ENCODE assay signal across 1 cellular context in the genomic region with DNA sequence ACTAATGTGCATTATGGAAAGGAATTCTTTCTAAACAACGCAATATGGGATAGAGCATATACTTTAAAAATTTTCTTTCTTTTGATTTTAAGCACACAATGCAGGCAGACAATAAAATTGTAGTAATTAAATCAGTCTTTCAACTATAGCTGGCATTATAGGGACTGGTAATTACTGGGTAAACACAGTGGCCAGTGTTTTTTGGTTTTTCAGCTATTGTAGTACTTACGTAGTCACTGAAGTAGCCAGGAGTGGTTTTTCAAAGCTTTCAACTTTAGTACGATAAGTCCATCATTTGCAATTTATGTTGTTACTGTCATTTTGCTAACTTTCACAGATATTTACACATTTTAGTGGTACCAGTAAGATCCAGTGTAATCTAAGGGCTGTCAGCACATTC.
TF ChIP-seq lines count a peak whose summit lies in the region.

No MANE protein-coding gene starts in this region.

TF ChIP-seq in HEK293, 187 proteins besides CTCF, POLR2A, EP300 and RAD21 (continued from another document):
- TF ChIP-seq, protein P1, sequence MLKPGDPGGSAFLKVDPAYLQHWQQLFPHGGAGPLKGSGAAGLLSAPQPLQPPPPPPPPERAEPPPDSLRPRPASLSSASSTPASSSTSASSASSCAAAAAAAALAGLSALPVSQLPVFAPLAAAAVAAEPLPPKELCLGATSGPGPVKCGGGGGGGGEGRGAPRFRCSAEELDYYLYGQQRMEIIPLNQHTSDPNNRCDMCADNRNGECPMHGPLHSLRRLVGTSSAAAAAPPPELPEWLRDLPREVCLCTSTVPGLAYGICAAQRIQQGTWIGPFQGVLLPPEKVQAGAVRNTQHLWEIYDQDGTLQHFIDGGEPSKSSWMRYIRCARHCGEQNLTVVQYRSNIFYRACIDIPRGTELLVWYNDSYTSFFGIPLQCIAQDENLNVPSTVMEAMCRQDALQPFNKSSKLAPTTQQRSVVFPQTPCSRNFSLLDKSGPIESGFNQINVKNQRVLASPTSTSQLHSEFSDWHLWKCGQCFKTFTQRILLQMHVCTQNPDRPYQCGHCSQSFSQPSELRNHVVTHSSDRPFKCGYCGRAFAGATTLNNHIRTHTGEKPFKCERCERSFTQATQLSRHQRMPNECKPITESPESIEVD (tag by site-specific recombination; IDR thresholded peaks at IDR 0.05): peak; percentile 95
